ENCODE assay signal across 13 cellular contexts in the genomic region with DNA sequence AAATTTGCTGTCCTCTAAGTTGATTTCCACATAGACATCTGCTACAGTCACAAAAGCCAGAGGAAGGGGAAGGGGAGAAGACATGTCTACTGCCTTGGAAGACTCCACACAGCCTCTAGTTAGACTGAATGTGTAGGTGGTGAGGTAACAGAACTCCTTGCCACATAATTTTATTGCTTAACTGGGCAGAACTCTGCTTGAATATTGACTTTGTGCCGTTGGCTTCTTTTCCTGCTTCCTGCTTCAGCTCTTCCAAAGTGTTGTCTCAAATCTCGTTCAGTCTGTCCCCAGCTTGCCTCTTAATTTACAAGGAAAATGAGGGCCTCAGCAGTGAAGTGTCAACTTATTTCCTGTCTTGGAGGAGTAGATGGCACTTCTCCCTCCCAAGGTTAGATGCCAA. TPM values are rescaled to one million over a fixed set of nuclear protein-coding genes. Genes with fewer than 3 reads are reported as not detected.
A peak's percentile ranks its signal among the peaks of the same experiment; 100 is the strongest.
DNase-seq lines count a peak whose midpoint lies in the region; ATAC-seq and TF ChIP-seq lines count a peak whose summit lies in the region.
"Had no signal": no experiment of that assay in that cellular context is flagged by ENCODE, and none has a peak within 500 bp of the region (broad histone marks: within the 10 kb centered on the region; RNA-seq: fewer than 3 reads in every experiment).

No MANE protein-coding gene starts in this region.

- H3K4me1 ChIP-seq in right atrium auricular region (peaks cover 0 to 4% of the 10 kb centered on the region in 2 donors), ascending aorta (peaks cover 7 to 19% of the 10 kb centered on the region in 2 donors), liver (ENCODE audit: control insufficient read depth in 4 of 4, insufficient read depth in 4 of 4, low read length in 3 of 4) (peaks cover 4 to 39% (median 29%) of the 10 kb centered on the region in 4 donors), aorta (ENCODE audit: control insufficient read depth in 1 of 2, insufficient read depth in 2 of 2, low read length in 2 of 2) (peaks cover 2 to 6% of the 10 kb centered on the region in 2 donors)

- POLR2A ChIA-PET in activated CD4-positive, alpha-beta T cell treated with anti-CD3 and anti-CD28 coated beads for 36 hours (lab: Charles Lee): no interaction called here

- no peaks in the 10 kb centered on the region for H3K9me3 Mint-ChIP-seq in activated CD4-positive, alpha-beta T cell treated with anti-CD3 and anti-CD28 coated beads for 36 hours (ENCODE audit: low read depth)
- H3K9me3 Mint-ChIP-seq: GM23338 had no signal

- no peaks in the 10 kb centered on the region for H3K27me3 ChIP-seq in right atrium auricular region
- H3K27me3 ChIP-seq in ascending aorta: no peaks in the 10 kb centered on the region
- no peaks in the 10 kb centered on the region for H3K27me3 ChIP-seq in liver (ENCODE audit: control insufficient read depth in 4 of 4, insufficient read depth in 4 of 4, low read length in 3 of 4)
- H3K27me3 ChIP-seq in aorta (ENCODE audit: control insufficient read depth in 1 of 2, insufficient read depth in 2 of 2, low read length in 1 of 2): no peaks in the 10 kb centered on the region

- H3K4me3 Mint-ChIP-seq in activated CD4-positive, alpha-beta T cell treated with anti-CD3 and anti-CD28 coated beads for 36 hours: no peak overlapping the region
- H3K4me3 Mint-ChIP-seq: GM23338 had no signal

- H3K9me3 ChIP-seq in right atrium auricular region (no peaks in the 10 kb centered on the region), ascending aorta (no peaks in the 10 kb centered on the region), liver (ENCODE audit: control insufficient read depth in 4 of 4, low read length in 3 of 4) (no peaks in the 10 kb centered on the region), aorta (ENCODE audit: control insufficient read depth, low read length) (no peaks in the 10 kb centered on the region)

- H3K4me3 ChIP-seq in right atrium auricular region: no peak overlapping the region
- H3K4me3 ChIP-seq in ascending aorta: no peak overlapping the region
- H3K4me3 ChIP-seq in liver (ENCODE audit: low read depth in 1 of 3, low read length in 3 of 3): no peak overlapping the region
- H3K4me3 ChIP-seq in aorta (ENCODE audit: low read length in 2 of 2): no peak overlapping the region
- H3K4me3 ChIP-seq: GM23338 had no signal

- H3K36me3 Mint-ChIP-seq in activated CD4-positive, alpha-beta T cell treated with anti-CD3 and anti-CD28 coated beads for 36 hours (ENCODE audit: low read depth): no peaks in the 10 kb centered on the region

- WGBS in liver: 4% methylated on average over 2 of the region's 2 CpGs
- WGBS in aorta, 2 donors: 0 to 1% methylated on average over 2 of the region's 2 CpGs

- peaks cover 2% of the 10 kb centered on the region for H3K27me3 Mint-ChIP-seq in activated CD4-positive, alpha-beta T cell treated with anti-CD3 and anti-CD28 coated beads for 36 hours

- DNase-seq in Right ventricle myocardium inferior (ENCODE audit: missing footprints) (no peak), right atrium auricular region (ENCODE audit: low spot score) (no peak), ascending aorta (ENCODE audit: low spot score in 2 of 2) (no peak), aorta (no peak)
- no peak for DNase-seq in activated CD4-positive, alpha-beta T cell treated with anti-CD3 and anti-CD28 coated beads for 36 hours
- DNase-seq: activated naive CD4-positive, alpha-beta T cell; NCI-H510A; stimulated activated CD8-positive, alpha-beta memory T cell treated with anti-CD3 and anti-CD28 coated beads, Interleukin-4, amount 100 ng/mL, for 48 hours had no signal

- H3K9ac ChIP-seq in liver (ENCODE audit: low read depth in 1 of 2, low read length in 2 of 2): no peak overlapping the region
- H3K9ac ChIP-seq: KMS-11 had no signal

- TF ChIP-seq RAD21 in liver (IDR thresholded peaks at IDR 0.05): peak in 1 of 2 donors; percentile 28

- no peaks in the 10 kb centered on the region for H3K4me1 Mint-ChIP-seq in activated CD4-positive, alpha-beta T cell treated with anti-CD3 and anti-CD28 coated beads for 36 hours

- CTCF ChIA-PET in activated CD4-positive, alpha-beta T cell treated with anti-CD3 and anti-CD28 coated beads for 36 hours (lab: Charles Lee): no interaction called here

- intact Hi-C loops in Right ventricle myocardium inferior (cut with DNase I): no loop called here
- intact Hi-C loops in ascending aorta (cut with DNase I): loop anchor here (5.0 kb wide), 3 partner anchors 37 to 1012 kb away; a partner anchor contains a TSS
- intact Hi-C loops in aorta (cut with DNase I): loop anchor here in 1 of 2 donors (5.0 to 10.0 kb wide), 3 partner anchors 135 to 1015 kb away; a partner anchor contains a TSS
- intact Hi-C loops in activated CD4-positive, alpha-beta T cell treated with anti-CD3 and anti-CD28 coated beads for 36 hours (cut with DNase I, micrococcal nuclease): no loop called here

- H3K27ac Mint-ChIP-seq in activated CD4-positive, alpha-beta T cell treated with anti-CD3 and anti-CD28 coated beads for 36 hours: no peak overlapping the region
- H3K27ac Mint-ChIP-seq: GM23338 had no signal

- TF ChIP-seq CTCF in right atrium auricular region (IDR thresholded peaks at IDR 0.05) (no peak), ascending aorta (IDR thresholded peaks at IDR 0.05) (no peak), liver (IDR thresholded peaks at IDR 0.05; ENCODE audit: low read depth, low read length, missing input control) (no peak)

- ATAC-seq in Right ventricle myocardium inferior (peak; percentile 26), aorta (ENCODE audit: low FRiP score) (peak; percentile 48), SK-N-SH treated with all-trans-retinoic acid at 6 μM for 48 hours (no peak), GM18909 (IDR thresholded peaks at IDR 0.05; ENCODE audit: poor library complexity, unreplicated experiment) (no peak)
- no peak for ATAC-seq in activated CD4-positive, alpha-beta T cell treated with anti-CD3 and anti-CD28 coated beads for 36 hours
- ATAC-seq: GM23338 had no signal

- H3K27ac ChIP-seq in right atrium auricular region: peak overlapping the region in 1 of 2 donors; percentile 45
- peak overlapping the region; percentile 62 to 83 for H3K27ac ChIP-seq in ascending aorta
- peak overlapping the region; percentile 61 to 86 for H3K27ac ChIP-seq in liver (ENCODE audit: low read depth in 1 of 2, low read length in 2 of 2)
- peak overlapping the region; percentile 62 to 82 for H3K27ac ChIP-seq in aorta (ENCODE audit: low read depth in 1 of 2, low read length in 2 of 2)
- H3K27ac ChIP-seq: KMS-11 had no signal

- H3K36me3 ChIP-seq in right atrium auricular region (no peaks in the 10 kb centered on the region), ascending aorta (no peaks in the 10 kb centered on the region), liver (ENCODE audit: control insufficient read depth in 4 of 4, insufficient read depth in 3 of 4, low read depth in 1 of 4, low read length in 3 of 4) (no peaks in the 10 kb centered on the region), aorta (ENCODE audit: control insufficient read depth in 1 of 2, insufficient read depth in 2 of 2, low read length in 1 of 2) (no peaks in the 10 kb centered on the region)

TF ChIP-seq in liver, 16 proteins besides CTCF, POLR2A, EP300 and RAD21 (continues in another document):
- TF ChIP-seq, protein P1, sequence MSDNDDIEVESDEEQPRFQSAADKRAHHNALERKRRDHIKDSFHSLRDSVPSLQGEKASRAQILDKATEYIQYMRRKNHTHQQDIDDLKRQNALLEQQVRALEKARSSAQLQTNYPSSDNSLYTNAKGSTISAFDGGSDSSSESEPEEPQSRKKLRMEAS (IDR thresholded peaks at IDR 0.05): peak; percentile 19
- TF ChIP-seq, protein P2, sequence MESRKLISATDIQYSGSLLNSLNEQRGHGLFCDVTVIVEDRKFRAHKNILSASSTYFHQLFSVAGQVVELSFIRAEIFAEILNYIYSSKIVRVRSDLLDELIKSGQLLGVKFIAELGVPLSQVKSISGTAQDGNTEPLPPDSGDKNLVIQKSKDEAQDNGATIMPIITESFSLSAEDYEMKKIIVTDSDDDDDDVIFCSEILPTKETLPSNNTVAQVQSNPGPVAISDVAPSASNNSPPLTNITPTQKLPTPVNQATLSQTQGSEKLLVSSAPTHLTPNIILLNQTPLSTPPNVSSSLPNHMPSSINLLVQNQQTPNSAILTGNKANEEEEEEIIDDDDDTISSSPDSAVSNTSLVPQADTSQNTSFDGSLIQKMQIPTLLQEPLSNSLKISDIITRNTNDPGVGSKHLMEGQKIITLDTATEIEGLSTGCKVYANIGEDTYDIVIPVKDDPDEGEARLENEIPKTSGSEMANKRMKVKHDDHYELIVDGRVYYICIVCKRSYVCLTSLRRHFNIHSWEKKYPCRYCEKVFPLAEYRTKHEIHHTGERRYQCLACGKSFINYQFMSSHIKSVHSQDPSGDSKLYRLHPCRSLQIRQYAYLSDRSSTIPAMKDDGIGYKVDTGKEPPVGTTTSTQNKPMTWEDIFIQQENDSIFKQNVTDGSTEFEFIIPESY (IDR thresholded peaks at IDR 0.05): peak; percentile 19
- no peak for TF ChIP-seq FOXA1 (IDR thresholded peaks at IDR 0.05)

TF ChIP-seq in SK-N-SH treated with all-trans-retinoic acid at 6 μM for 48 hours, 23 proteins besides CTCF, POLR2A, EP300 and RAD21:
- TF ChIP-seq ARNTL (CRISPR knock-in tag; IDR thresholded peaks at IDR 0.05; ENCODE audit: borderline replicate concordance, low read depth) (no peak), PPARA (CRISPR knock-in tag; IDR thresholded peaks at IDR 0.05; ENCODE audit: borderline replicate concordance) (no peak), OSR1 (CRISPR knock-in tag; IDR thresholded peaks at IDR 0.05) (no peak)

RNA-seq across cellular contexts. Expression of a gene that starts 37.1 kb away (rescaled TPM):
- total RNA-seq in Right ventricle myocardium inferior: 106 TPM
- total RNA-seq in right atrium auricular region: 100 to 1,000 TPM in 1 of 2 donors, 10 to 100 TPM in 1; 76.3 to 113 TPM
- total RNA-seq in ascending aorta: 58.0 TPM
- 10 to 100 TPM; 63.3 to 66.6 TPM for total RNA-seq in liver
- 100 to 1,000 TPM in 1 of 2 donors, 10 to 100 TPM in 1; 77.4 to 146 TPM for polyA plus RNA-seq in liver
- 100 to 1,000 TPM; 113 to 127 TPM for total RNA-seq in aorta
- polyA plus RNA-seq in aorta: 100 to 1,000 TPM; 167 to 223 TPM
- 100 to 1,000 TPM; 150 to 162 TPM for total RNA-seq in activated CD4-positive, alpha-beta T cell treated with anti-CD3 and anti-CD28 coated beads for 36 hours

Comparison
In these comparisons a context has a peak if more than half of its experiments do, and no peak if none do; other contexts are left out.
1. ATAC-seq: peak in Right ventricle myocardium inferior (single experiment) and aorta (single experiment); none in SK-N-SH treated with all-trans-retinoic acid at 6 μM for 48 hours (single experiment), activated CD4-positive, alpha-beta T cell treated with anti-CD3 and anti-CD28 coated beads for 36 hours (single experiment) and GM18909 (single experiment).